In genomic region chr20:44215125-44215524, GRCh38 we compare ENCODE assay signal across 9 cellular contexts. TPM values are rescaled to one million over a fixed set of nuclear protein-coding genes. Genes with fewer than 3 reads are reported as not detected.
A peak's percentile ranks its signal among the peaks of the same experiment; 100 is the strongest.
DNase-seq lines count a peak whose midpoint lies in the region; ATAC-seq and TF ChIP-seq lines count a peak whose summit lies in the region.
"Had no signal": no experiment of that assay in that cellular context is flagged by ENCODE, and none has a peak within 500 bp of the region (broad histone marks: within the 10 kb centered on the region; RNA-seq: fewer than 3 reads in every experiment).

No MANE protein-coding gene starts in this region.

- H3K27me3 ChIP-seq in aorta (ENCODE audit: control insufficient read depth in 1 of 2, insufficient read depth in 2 of 2, low read length in 1 of 2) = no peaks in the 10 kb centered on the region

- no peak overlapping the region for H3K4me3 ChIP-seq in aorta (ENCODE audit: low read length in 2 of 2)

- H3K27ac Mint-ChIP-seq in progenitor cell of endocrine pancreas = no peak overlapping the region

- no peaks in the 10 kb centered on the region for H3K9me3 ChIP-seq in aorta (ENCODE audit: control insufficient read depth, low read length)

- no peak for ATAC-seq in aorta (ENCODE audit: low FRiP score)
- ATAC-seq in GM21825 (IDR thresholded peaks at IDR 0.05; ENCODE audit: unreplicated experiment) = no peak

- peaks cover 3% of the 10 kb centered on the region for H3K36me3 Mint-ChIP-seq in progenitor cell of endocrine pancreas (ENCODE audit: insufficient read depth)

- H3K27ac ChIP-seq in aorta (ENCODE audit: low read depth in 1 of 2, low read length in 2 of 2) = no peak overlapping the region

- WGBS in aorta, 2 donors = 48 to 52% methylated on average over 7 of the region's 7 CpGs

- H3K4me3 Mint-ChIP-seq in progenitor cell of endocrine pancreas (ENCODE audit: low read depth) = no peak overlapping the region

- peak; percentile 86 for TF ChIP-seq CTCF in progenitor cell of endocrine pancreas (IDR thresholded peaks at IDR 0.05; ENCODE audit: unreplicated experiment)

- in situ Hi-C loops in SK-MEL-5 (cut with HindIII; ENCODE audit: low pct_unique_long_range_greater_than_20kb, low sequenced_read_pairs) = no loop called here

- no peaks in the 10 kb centered on the region for H3K27me3 Mint-ChIP-seq in progenitor cell of endocrine pancreas

- H3K4me1 Mint-ChIP-seq in progenitor cell of endocrine pancreas (ENCODE audit: low read depth) = peaks cover 30% of the 10 kb centered on the region

- no peaks in the 10 kb centered on the region for H3K36me3 ChIP-seq in aorta (ENCODE audit: control insufficient read depth in 1 of 2, insufficient read depth in 2 of 2, low read length in 1 of 2)

- H3K9me3 Mint-ChIP-seq in progenitor cell of endocrine pancreas (ENCODE audit: low read depth) = no peaks in the 10 kb centered on the region

- intact Hi-C loops in aorta (cut with DNase I) = loop anchor here (1.0 to 10.0 kb wide), 4 partner anchors 96 to 530 kb away; partner anchors contain the start of genes FITM2 (in 1 of the 2) and KCNK15 (in 1 of the 2)

- H3K4me1 ChIP-seq in aorta (ENCODE audit: control insufficient read depth in 1 of 2, insufficient read depth in 2 of 2, low read length in 2 of 2) = no peaks in the 10 kb centered on the region

- DNase-seq in DMS53 (lab: John Stamatoyannopoulos, UW) (peak; percentile 85), Kasumi-1 (lab: John Stamatoyannopoulos, UW) (peak; percentile 80 to 85), SK-MEL-5 (ENCODE audit: low read depth, low spot score) (peak; percentile 81), glomerular visceral epithelial cell (ENCODE audit: extremely low spot score) (peak; percentile 72), progenitor cell of endocrine pancreas (ENCODE audit: low spot score, unreplicated experiment) (peak; percentile 51), aorta (peak; percentile 83 to 86)
- DNase-seq in activated naive CD4-positive, alpha-beta T cell treated with Interleukin-2 at 50 U/mL for 16 hours = peak; percentile 77

RNA-seq across cellular contexts. Expression of gene OSER1, which starts 4.6 kb away (rescaled TPM):
- total RNA-seq in SK-MEL-5 (2014; rRNA removed; shearing (Covaris generic)) = 49.6 and 50.9 TPM in 2 replicates
- 22.0 and 23.9 TPM in 2 replicates for polyA plus RNA-seq in SK-MEL-5 (2015; cell fraction: cytosol; rRNA removed)
- polyA plus RNA-seq in SK-MEL-5 (2015; cell fraction: nucleus; rRNA removed) = 50.6 and 60.6 TPM in 2 replicates
- total RNA-seq in progenitor cell of endocrine pancreas (34.9 and 35.0 TPM in 2 replicates), aorta (10 to 100 TPM; 26.7 to 34.2 TPM)
- 10 to 100 TPM; 29.2 to 54.1 TPM for polyA plus RNA-seq in aorta

RNA-seq across cellular contexts. Expression of gene JPH2, which starts 28.1 kb away (rescaled TPM):
- 0.08 and 0.13 TPM in 2 replicates for total RNA-seq in SK-MEL-5 (2014; rRNA removed; shearing (Covaris generic))
- polyA plus RNA-seq in SK-MEL-5 (2015; cell fraction: cytosol; rRNA removed) = 0.08 TPM in 1 of 2 replicates, not detected in the other
- not detected in 2 replicates for polyA plus RNA-seq in SK-MEL-5 (2015; cell fraction: nucleus; rRNA removed)
- total RNA-seq in progenitor cell of endocrine pancreas (0.12 and 0.24 TPM in 2 replicates), aorta (100 to 1,000 TPM in 1 of 2 donors, 10 to 100 TPM in 1; 63.3 to 140 TPM)
- polyA plus RNA-seq in aorta = 10 to 100 TPM; 12.8 to 19.4 TPM
- total RNA-seq: T-helper 2 cell treated with Interferon-gamma antibody and Interleukin-4, amounts not matched to agents 100 ng/mL and 5 ng/mL, for 36 hours had no signal

RNA-seq across cellular contexts. Expression of gene GDAP1L1, which starts 32.0 kb away (rescaled TPM):
- 0.43 TPM in 1 of 2 replicates, not detected in the other for total RNA-seq in SK-MEL-5 (2014; rRNA removed; shearing (Covaris generic))
- 0.24 and 0.30 TPM in 2 replicates for polyA plus RNA-seq in SK-MEL-5 (2015; cell fraction: cytosol; rRNA removed)
- 1.5 TPM in 1 of 2 replicates, not detected in the other for polyA plus RNA-seq in SK-MEL-5 (2015; cell fraction: nucleus; rRNA removed)
- total RNA-seq in progenitor cell of endocrine pancreas (0.24 and 1.1 TPM in 2 replicates), aorta (not detected)
- polyA plus RNA-seq in aorta = not detected
- total RNA-seq: T-helper 2 cell treated with Interferon-gamma antibody and Interleukin-4, amounts not matched to agents 100 ng/mL and 5 ng/mL, for 36 hours had no signal

Comparison
In these comparisons a context has a peak if more than half of its experiments do, and no peak if none do; other contexts are left out.
1. RNA of gene JPH2, which starts 28.1 kb away (total RNA-seq): 63.3 to 140 TPM in aorta; 0.12 to 0.24 TPM in progenitor cell of endocrine pancreas and 0.08 to 0.13 TPM in SK-MEL-5; every median in the first group is over 10 times any median in the second.
2. Peak in every context shown above with its lines, with median percentiles within 50 percentile points of each other: DNase-seq.